Comparison of ENCODE assay signal across 9 cellular contexts in the genomic region with DNA sequence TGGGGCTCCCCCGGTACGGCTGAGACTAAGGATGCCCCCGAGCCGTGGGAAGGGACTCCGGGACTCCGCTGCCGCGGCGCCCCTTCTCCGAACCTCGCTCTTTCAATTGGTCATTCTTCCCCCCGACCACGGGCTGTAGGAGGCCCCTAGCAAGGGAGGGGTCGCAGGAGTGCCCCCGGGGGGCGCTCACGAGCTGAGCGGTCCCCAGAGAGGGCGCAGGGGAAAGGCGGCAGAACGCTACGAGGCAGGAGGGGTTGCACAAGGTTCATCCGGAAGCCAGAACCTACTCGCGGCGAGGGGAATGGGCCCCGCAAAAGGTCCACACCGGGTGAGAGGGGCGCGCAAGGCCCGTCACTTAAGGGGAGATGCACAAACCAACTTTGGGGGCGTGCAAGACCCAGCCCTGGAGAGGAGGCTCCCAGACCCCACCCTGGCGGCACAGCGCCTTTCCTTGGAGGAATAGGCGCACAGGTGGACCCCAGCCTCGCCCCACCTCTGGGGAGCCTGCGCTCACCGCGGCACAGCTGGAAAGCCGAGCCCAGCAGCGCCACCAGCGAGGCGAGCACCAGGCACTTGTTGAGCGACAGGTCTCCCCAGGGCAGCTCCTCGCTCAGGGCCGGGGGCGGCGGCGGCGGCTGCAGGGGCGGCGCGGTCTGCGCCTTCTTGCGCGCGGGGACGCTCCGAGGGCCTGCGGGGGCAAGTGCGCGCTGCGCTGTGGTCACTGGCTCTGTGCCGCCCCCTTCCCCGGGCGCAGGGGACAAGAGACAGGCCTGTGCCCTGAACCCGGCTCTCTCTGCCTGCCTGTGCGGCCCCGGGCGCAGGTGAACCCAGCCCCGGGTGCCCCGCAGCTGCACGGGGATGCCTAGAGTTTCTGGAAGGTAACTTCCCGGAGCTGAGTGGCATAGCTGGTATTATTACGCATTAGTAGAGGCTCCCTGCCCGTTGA. TPM values are rescaled to one million over a fixed set of nuclear protein-coding genes. Genes with fewer than 3 reads are reported as not detected.
DNase-seq lines count a peak whose midpoint lies in the region; ATAC-seq, FAIRE-seq and TF ChIP-seq lines count a peak whose summit lies in the region.
"Had no signal": no experiment of that assay in that cellular context is flagged by ENCODE, and none has a peak within 500 bp of the region (broad histone marks: within the 10 kb centered on the region; RNA-seq: fewer than 3 reads in every experiment).

No MANE protein-coding gene starts in this region.

- H4K20me1 ChIP-seq in SU-DHL-6 (ENCODE audit: low read depth, low read length): no peaks in the 10 kb centered on the region

- H3K4me3 ChIP-seq in SU-DHL-6 (ENCODE audit: insufficient read depth, low read length, poor library complexity, severe bottlenecking) (peak overlapping the region; percentile 36), duodenal mucosa (ENCODE audit: low read depth in 1 of 2, low read length in 2 of 2) (peak overlapping the region; percentile 15 to 43), gastrocnemius medialis (peak overlapping the region in 3 of 4 donors; percentile 17 to 77 (median 73))

- ATAC-seq in gastrocnemius medialis: no peak
- ATAC-seq in GM21576 (IDR thresholded peaks at IDR 0.05; ENCODE audit: unreplicated experiment): no peak

- DNase-seq in GM13977 (ENCODE audit: low spot score) (peak; percentile 76), gastrocnemius medialis (no peak), urothelium cell line (ENCODE audit: low spot score) (no peak), COLO829 (ENCODE audit: low spot score) (no peak), superior temporal gyrus (ENCODE audit: extremely low spot score) (no peak)

- peak overlapping the region; percentile 66 for H3K4me2 ChIP-seq in SU-DHL-6 (ENCODE audit: low read depth, low read length, poor library complexity, severe bottlenecking)
- H3K4me2 ChIP-seq: KMS-11 had no signal

- FAIRE-seq in urothelium cell line (lab: Jason Lieb, UNC): no peak

- H3K27me3 ChIP-seq in SU-DHL-6 (ENCODE audit: low read length): no peaks in the 10 kb centered on the region
- H3K27me3 ChIP-seq in duodenal mucosa (ENCODE audit: control insufficient read depth in 1 of 2, insufficient read depth in 2 of 2, low read length in 2 of 2): peaks cover 49% of the 10 kb centered on the region in 2 donors
- no peaks in the 10 kb centered on the region for H3K27me3 ChIP-seq in gastrocnemius medialis

- no peaks in the 10 kb centered on the region for H3K79me2 ChIP-seq in SU-DHL-6 (ENCODE audit: insufficient read depth, low read length)

- in situ Hi-C loops in GM13977 (cut with MboI; ENCODE audit: low pct_unique_long_range_greater_than_20kb, low sequenced_read_pairs, unreplicated experiment) (loop anchor here (25.0 kb wide), 1 partner anchor 359 kb away; no protein-coding TSS in a partner anchor), gastrocnemius medialis (cut with MboI; ENCODE audit: low sequenced_read_pairs in 4 of 4) (no loop called here)

- peak overlapping the region; percentile 49 for H3K27ac ChIP-seq in SU-DHL-6 (ENCODE audit: low read depth, low read length)
- H3K27ac ChIP-seq in duodenal mucosa (ENCODE audit: low read depth, low read length): no peak overlapping the region
- peak overlapping the region; percentile 98 to 100 (median 100) for H3K27ac ChIP-seq in gastrocnemius medialis
- H3K27ac ChIP-seq: KMS-11 had no signal

- intact Hi-C loops in gastrocnemius medialis (cut with DNase I; ENCODE audit: low total_unique reads): no loop called here

- no peak for TF ChIP-seq POLR2A in gastrocnemius medialis (IDR thresholded peaks at IDR 0.05)

- H3K4me1 ChIP-seq in duodenal mucosa (ENCODE audit: control insufficient read depth in 1 of 2, insufficient read depth in 2 of 2, low read length in 2 of 2) (peaks cover 5 to 23% of the 10 kb centered on the region in 2 donors), gastrocnemius medialis (peaks cover 20 to 52% of the 10 kb centered on the region in 2 donors)

- TF ChIP-seq CTCF in GM13977 (IDR thresholded peaks at IDR 0.05; ENCODE audit: extremely low read depth, insufficient read depth, missing control alignments) (peak; percentile 51), SU-DHL-6 (IDR thresholded peaks at IDR 0.05; ENCODE audit: insufficient read depth, low read length, poor library complexity, severe bottlenecking) (peak; percentile 76), gastrocnemius medialis (IDR thresholded peaks at IDR 0.05 in 4 of 5, conservative IDR thresholded peaks at IDR 0.05 in 1 of 5) (no peak)

- H2AFZ ChIP-seq in SU-DHL-6 (ENCODE audit: low read depth, low read length, severe bottlenecking): peak overlapping the region; percentile 61

- no peaks in the 10 kb centered on the region for H3K9me2 ChIP-seq in SU-DHL-6 (replicated peaks; ENCODE audit: insufficient read depth, low read length)

- peaks cover 37% of the 10 kb centered on the region for H3F3A ChIP-seq in SU-DHL-6 (ENCODE audit: insufficient read depth)

- H3K9ac ChIP-seq in SU-DHL-6 (ENCODE audit: low read length) (peak overlapping the region; percentile 37; the same call in 1 of the 2 replicates), duodenal mucosa (ENCODE audit: low read depth in 1 of 2, low read length in 2 of 2) (no peak overlapping the region)
- H3K9ac ChIP-seq: KMS-11 had no signal

- H3K36me3 ChIP-seq in SU-DHL-6 (ENCODE audit: low read length) (no peaks in the 10 kb centered on the region), duodenal mucosa (ENCODE audit: control insufficient read depth in 1 of 2, insufficient read depth in 2 of 2, low read length in 2 of 2) (no peaks in the 10 kb centered on the region), gastrocnemius medialis (no peaks in the 10 kb centered on the region)

- H3K9me3 ChIP-seq in SU-DHL-6 (ENCODE audit: insufficient read depth, low read length) (no peaks in the 10 kb centered on the region), duodenal mucosa (ENCODE audit: control insufficient read depth in 1 of 2, low read length in 2 of 2) (no peaks in the 10 kb centered on the region), gastrocnemius medialis (no peaks in the 10 kb centered on the region)

RNA-seq across cellular contexts. Expression of a gene that starts 2.8 kb away (rescaled TPM):
- 100 to 1,000 TPM; 152 to 383 (median 303) TPM for total RNA-seq in gastrocnemius medialis

RNA-seq across cellular contexts. Expression of a gene that starts 4.3 kb away (rescaled TPM):
- 1 to 10 TPM in 2 of 4 donors, under 1 TPM in 2; 0.80 to 3.9 (median 1.2) TPM for total RNA-seq in gastrocnemius medialis

RNA-seq across cellular contexts. Expression of a gene that starts 16.8 kb away (rescaled TPM):
- 10 to 100 TPM; 23.9 to 29.2 (median 26.5) TPM for total RNA-seq in gastrocnemius medialis

RNA-seq across cellular contexts. Expression of a gene that starts 17.2 kb away (rescaled TPM):
- total RNA-seq in gastrocnemius medialis: 10 to 100 TPM; 50.1 to 72.4 (median 61.6) TPM

RNA-seq across cellular contexts. Expression of a gene that starts 28.6 kb away (rescaled TPM):
- under 1 TPM in 1 of 4 donors, not detected in 3; 0.11 TPM for total RNA-seq in gastrocnemius medialis

Comparison
In these comparisons a context has a peak if more than half of its experiments do, and no peak if none do; other contexts are left out.
1. CTCF ChIP-seq: peak in GM13977 (single experiment) and SU-DHL-6 (single experiment); none in gastrocnemius medialis (0 of 5).
2. Peak in every context shown above with its lines, with median percentiles within 50 percentile points of each other: H3K4me3 ChIP-seq.